ENCODE assay signal across 1 cellular context in genomic region chr19:11989112-11989456, GRCh38.
TF ChIP-seq lines count a peak whose summit lies in the region.

No MANE protein-coding gene starts in this region.

TF ChIP-seq in H1, 55 proteins besides CTCF, POLR2A, EP300 and RAD21:
- TF ChIP-seq HDAC2 (IDR thresholded peaks at IDR 0.05; ENCODE audit: borderline replicate concordance in 1 of 2, low read depth in 2 of 2, low read length in 2 of 2): no peak
- TF ChIP-seq ATF2 (IDR thresholded peaks at IDR 0.05; ENCODE audit: low read length): no peak
- no peak for TF ChIP-seq CHD7 (IDR thresholded peaks at IDR 0.05; ENCODE audit: insufficient replicate concordance, low read length)
- TF ChIP-seq CHD1 (IDR thresholded peaks at IDR 0.05; ENCODE audit: low read depth, low read length): no peak
- TF ChIP-seq SP2 (IDR thresholded peaks at IDR 0.05; ENCODE audit: low read length): no peak
- TF ChIP-seq CHD2 (IDR thresholded peaks at IDR 0.05; ENCODE audit: low read length): no peak
- TF ChIP-seq SP1 (IDR thresholded peaks at IDR 0.05; ENCODE audit: low read depth, low read length): no peak
- no peak for TF ChIP-seq BCL11A (IDR thresholded peaks at IDR 0.05; ENCODE audit: low read depth in 2 of 2, low read length in 2 of 2)
- no peak for TF ChIP-seq SIN3A (conservative IDR thresholded peaks at IDR 0.05 in 1 of 2, IDR thresholded peaks at IDR 0.05 in 1 of 2; ENCODE audit: low read depth in 1 of 2, low read length in 2 of 2)
- no peak for TF ChIP-seq HDAC6 (IDR thresholded peaks at IDR 0.05; ENCODE audit: low read depth, low read length)
- no peak for TF ChIP-seq BACH1 (IDR thresholded peaks at IDR 0.05; ENCODE audit: low read length)
